Comparison of ENCODE assay signal across 1 cellular context in genomic region chr13:39602277-39602613, GRCh38.
TF ChIP-seq lines count a peak whose summit lies in the region.

No MANE protein-coding gene starts in this region.

TF ChIP-seq in A549, 52 proteins besides CTCF, POLR2A, EP300 and RAD21 (continued from another document):
- TF ChIP-seq HMGXB4 (CRISPR knock-in tag; IDR thresholded peaks at IDR 0.05; ENCODE audit: borderline replicate concordance) (no peak), EHF (CRISPR knock-in tag; IDR thresholded peaks at IDR 0.05) (no peak), RARB (CRISPR knock-in tag; IDR thresholded peaks at IDR 0.05) (no peak), MAFK (IDR thresholded peaks at IDR 0.05; ENCODE audit: partially characterized antibody) (no peak), EHMT2 (IDR thresholded peaks at IDR 0.05; ENCODE audit: low read depth) (no peak), NPAS2 (CRISPR knock-in tag; IDR thresholded peaks at IDR 0.05; ENCODE audit: borderline replicate concordance) (no peak)
